In the genomic region with DNA sequence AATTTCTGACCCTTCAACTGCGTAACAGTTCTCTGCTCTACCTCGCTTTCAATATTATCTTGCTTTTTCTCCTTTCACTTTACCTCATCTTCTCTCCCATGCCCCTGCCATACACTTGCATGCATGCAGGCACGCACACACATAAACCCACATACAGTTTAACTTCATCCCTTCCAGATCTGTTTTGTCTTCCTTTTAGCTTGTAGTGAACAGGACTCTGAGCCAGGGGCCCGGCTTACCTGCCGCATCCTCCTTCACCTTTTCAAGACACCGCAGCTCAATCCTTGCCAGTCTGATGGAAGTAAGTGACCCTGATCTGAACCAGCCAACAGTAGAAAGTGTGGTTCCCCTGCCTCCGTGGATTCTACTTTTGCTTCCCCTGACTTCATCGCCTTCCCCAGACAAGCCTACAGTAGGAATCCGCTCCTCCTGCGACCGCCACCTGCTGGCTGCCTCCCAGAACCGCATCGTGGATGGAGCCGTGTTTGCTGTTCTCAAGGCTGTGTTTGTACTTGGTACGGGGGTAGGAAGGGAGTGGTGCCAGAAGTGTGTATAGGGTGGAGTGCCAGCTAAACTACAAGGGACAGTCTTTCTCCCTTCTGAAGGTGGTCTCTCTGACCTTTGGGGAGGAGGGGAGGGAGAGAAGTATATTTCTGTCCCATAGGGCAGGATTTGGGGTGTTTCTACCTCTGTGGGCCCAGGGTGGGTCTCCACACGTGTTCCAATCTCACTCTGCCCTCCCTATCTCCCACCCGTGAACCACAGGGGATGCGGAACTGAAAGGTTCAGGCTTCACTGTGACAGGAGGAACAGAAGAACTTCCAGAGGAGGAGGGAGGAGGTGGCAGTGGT, we compare ENCODE assay signal across 8 cellular contexts. TPM values are rescaled to one million over a fixed set of nuclear protein-coding genes. Genes with fewer than 3 reads are reported as not detected.
DNase-seq lines count a peak whose midpoint lies in the region; ATAC-seq and TF ChIP-seq lines count a peak whose summit lies in the region.

No MANE protein-coding gene starts in this region.

- H3K27ac Mint-ChIP-seq in CD14-positive monocyte: peak overlapping the region in 4 of 7 donors; percentile 18 to 80 (median 72)
- peak overlapping the region; percentile 70 for H3K27ac Mint-ChIP-seq in activated CD4-positive, alpha-beta T cell treated with anti-CD3 and anti-CD28 coated beads for 36 hours

- H3K27me3 Mint-ChIP-seq in CD14-positive monocyte (ENCODE audit: low read depth in 3 of 3): peaks cover 0 to 1% (median 0%) of the 10 kb centered on the region in 3 donors
- no peaks in the 10 kb centered on the region for H3K27me3 Mint-ChIP-seq in activated CD4-positive, alpha-beta T cell treated with anti-CD3 and anti-CD28 coated beads for 36 hours

- H3K36me3 Mint-ChIP-seq in CD14-positive monocyte: peaks cover 82 to 85% of the 10 kb centered on the region in 2 donors
- H3K36me3 Mint-ChIP-seq in activated CD4-positive, alpha-beta T cell treated with anti-CD3 and anti-CD28 coated beads for 36 hours (ENCODE audit: low read depth): peaks cover 42% of the 10 kb centered on the region

- DNase-seq in CD14-positive monocyte (ENCODE audit: low spot score): peak; percentile 58
- DNase-seq in NCI-H1105 treated with DMSO at 0.1 percent for 48 hours (lab: John Stamatoyannopoulos, UW): peak; percentile 2
- DNase-seq in activated CD4-positive, alpha-beta T cell treated with anti-CD3 and anti-CD28 coated beads for 36 hours: peak; percentile 83
- DNase-seq in cardiac fibroblast (ENCODE audit: low read depth in 2 of 2): peak; percentile 66
- DNase-seq in left lobe of liver (ENCODE audit: low spot score): peak; percentile 60
- peak; percentile 43 to 68 (median 51) for DNase-seq in stimulated activated CD4-positive, alpha-beta T cell treated with anti-CD3 and anti-CD28 coated beads, TNF-alpha, amount 100 ng/mL, for 24 hours (ENCODE audit: low read depth in 3 of 3)

- TF ChIP-seq CTCF in CD14-positive monocyte (IDR thresholded peaks at IDR 0.05): peak; percentile 74
- TF ChIP-seq CTCF in cardiac fibroblast (IDR thresholded peaks at IDR 0.05; ENCODE audit: low read depth, low read length): peak; percentile 75

- H3K4me3 Mint-ChIP-seq in CD14-positive monocyte: no peak overlapping the region
- peak overlapping the region; percentile 41 for H3K4me3 Mint-ChIP-seq in activated CD4-positive, alpha-beta T cell treated with anti-CD3 and anti-CD28 coated beads for 36 hours

- POLR2A ChIA-PET in activated CD4-positive, alpha-beta T cell treated with anti-CD3 and anti-CD28 coated beads for 36 hours (lab: Charles Lee): no interaction called here

- no peaks in the 10 kb centered on the region for H3K9me3 Mint-ChIP-seq in CD14-positive monocyte
- no peaks in the 10 kb centered on the region for H3K9me3 Mint-ChIP-seq in activated CD4-positive, alpha-beta T cell treated with anti-CD3 and anti-CD28 coated beads for 36 hours (ENCODE audit: low read depth)

- peaks cover 6% of the 10 kb centered on the region for H3K4me1 Mint-ChIP-seq in CD14-positive monocyte
- H3K4me1 Mint-ChIP-seq in activated CD4-positive, alpha-beta T cell treated with anti-CD3 and anti-CD28 coated beads for 36 hours: peaks cover 14% of the 10 kb centered on the region

- CTCF ChIA-PET in activated CD4-positive, alpha-beta T cell treated with anti-CD3 and anti-CD28 coated beads for 36 hours (lab: Charles Lee): interaction anchor here (0.8 to 2.8 kb wide), 8 partner anchors 11 to 364 kb away, joined by 3 to 17 read pairs (median 4); partner anchors contain the start of genes IL2RG and MED12

- ATAC-seq in GM19452 (IDR thresholded peaks at IDR 0.05; ENCODE audit: unreplicated experiment): peak; percentile 56
- peak; percentile 96 for ATAC-seq in activated CD4-positive, alpha-beta T cell treated with anti-CD3 and anti-CD28 coated beads for 36 hours
- ATAC-seq in left lobe of liver: peak; percentile 91
- ATAC-seq in HG03457 (IDR thresholded peaks at IDR 0.05; ENCODE audit: unreplicated experiment): no peak

- intact Hi-C loops in CD14-positive monocyte (cut with micrococcal nuclease): loop anchor here in 1 of 2 donors (1.0 kb wide), 1 partner anchor 31 kb away; no protein-coding TSS in a partner anchor
- intact Hi-C loops in activated CD4-positive, alpha-beta T cell treated with anti-CD3 and anti-CD28 coated beads for 36 hours (cut with DNase I, micrococcal nuclease): loop anchor here (1.0 kb wide), 3 partner anchors 31 to 159 kb away; partner anchors contain the start of gene SNX12 (in 1 of the 2)

- H3K4me3 ChIP-seq in cardiac fibroblast (replicated peaks in 1 of 2; ENCODE audit: low read depth in 2 of 2, low read length in 2 of 2): no peak overlapping the region

RNA-seq across cellular contexts. Expression of gene MED12, which starts 10.7 kb away (rescaled TPM):
- polyA plus RNA-seq in CD14-positive monocyte: 1 to 10 TPM; 2.4 to 5.0 TPM
- 10 to 100 TPM; 46.2 to 56.4 TPM for total RNA-seq in activated CD4-positive, alpha-beta T cell treated with anti-CD3 and anti-CD28 coated beads for 36 hours
- total RNA-seq in left lobe of liver: 9.6 TPM

RNA-seq across cellular contexts. Expression of gene NLGN3, which starts 15.5 kb away (rescaled TPM):
- under 1 TPM in 1 of 2 donors, not detected in 1; 0.05 TPM for polyA plus RNA-seq in CD14-positive monocyte
- under 1 TPM; 0.77 to 0.78 TPM for total RNA-seq in activated CD4-positive, alpha-beta T cell treated with anti-CD3 and anti-CD28 coated beads for 36 hours
- 0.20 TPM for total RNA-seq in left lobe of liver

RNA-seq across cellular contexts. Expression of gene IL2RG, which starts 17.8 kb away (rescaled TPM):
- 10 to 100 TPM; 48.3 to 94.5 TPM for polyA plus RNA-seq in CD14-positive monocyte
- total RNA-seq in activated CD4-positive, alpha-beta T cell treated with anti-CD3 and anti-CD28 coated beads for 36 hours: 100 to 1,000 TPM; 278 to 342 TPM
- total RNA-seq in left lobe of liver: 1.9 TPM

RNA-seq across cellular contexts. Expression of gene CXorf65, which starts 22.6 kb away (rescaled TPM):
- polyA plus RNA-seq in CD14-positive monocyte: not detected
- 10 to 100 TPM; 15.7 to 31.2 TPM for total RNA-seq in activated CD4-positive, alpha-beta T cell treated with anti-CD3 and anti-CD28 coated beads for 36 hours
- not detected for total RNA-seq in left lobe of liver

RNA-seq across cellular contexts. Expression of gene FOXO4, which starts 33.5 kb away (rescaled TPM):
- 1 to 10 TPM; 1.4 to 1.5 TPM for polyA plus RNA-seq in CD14-positive monocyte
- total RNA-seq in activated CD4-positive, alpha-beta T cell treated with anti-CD3 and anti-CD28 coated beads for 36 hours: 10 to 100 TPM in 1 of 2 experiments, 1 to 10 TPM in 1; 9.5 to 10.8 TPM
- total RNA-seq in left lobe of liver: 13.2 TPM

Comparison
In these comparisons a context has a peak if more than half of its experiments do, and no peak if none do; other contexts are left out.
1. DNase-seq: peak in every context shown above with its lines; median percentile 83 in activated CD4-positive, alpha-beta T cell treated with anti-CD3 and anti-CD28 coated beads for 36 hours; 66 in cardiac fibroblast; 60 in left lobe of liver; 58 in CD14-positive monocyte; 51 in stimulated activated CD4-positive, alpha-beta T cell treated with anti-CD3 and anti-CD28 coated beads, TNF-alpha, amount 100 ng/mL, for 24 hours; 2 in NCI-H1105 treated with DMSO at 0.1 percent for 48 hours.
2. RNA of gene IL2RG, which starts 17.8 kb away (total RNA-seq): 278 to 342 TPM in activated CD4-positive, alpha-beta T cell treated with anti-CD3 and anti-CD28 coated beads for 36 hours; 1.9 TPM in left lobe of liver (single experiment); every median in the first group is over 10 times any median in the second.